In the genomic region with DNA sequence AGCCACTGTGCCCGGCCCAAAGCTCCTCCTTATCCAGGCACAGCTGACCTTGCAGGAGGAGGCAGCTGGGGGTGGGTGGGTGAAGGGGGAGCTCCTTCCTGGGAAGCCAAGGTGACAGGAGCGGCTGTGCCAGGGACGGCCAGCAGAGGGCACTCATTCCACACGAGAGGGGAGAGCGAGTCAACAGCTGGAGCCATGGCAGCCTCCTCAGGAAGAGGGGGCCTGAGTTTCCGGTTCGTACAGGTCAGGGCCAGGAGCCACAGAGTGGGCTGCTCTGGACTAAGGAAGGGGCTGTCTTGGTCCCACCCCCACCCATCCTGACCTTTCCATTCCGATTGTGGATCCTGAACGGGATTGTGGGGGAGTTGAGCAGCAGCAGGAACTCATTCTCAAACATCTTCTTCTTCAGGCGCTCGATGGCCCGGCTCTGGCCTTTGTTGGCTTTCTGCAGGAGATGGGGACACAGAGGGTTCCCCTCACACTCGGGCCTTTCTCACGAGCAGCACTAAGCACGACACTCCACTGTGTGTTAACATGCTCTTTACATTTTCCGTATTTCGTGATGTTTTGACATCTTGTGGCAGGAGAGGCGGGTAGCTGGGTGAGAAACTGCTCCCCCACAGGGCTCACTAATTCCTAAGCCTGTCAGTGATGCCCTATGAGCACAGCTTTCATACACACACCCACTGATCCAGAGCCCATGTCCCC, we compare ENCODE assay signal across 9 cellular contexts.
DNase-seq lines count a peak whose midpoint lies in the region; ATAC-seq, FAIRE-seq and TF ChIP-seq lines count a peak whose summit lies in the region.
"Had no signal": no experiment of that assay in that cellular context is flagged by ENCODE, and none has a peak within 500 bp of the region (broad histone marks: within the 10 kb centered on the region; RNA-seq: fewer than 3 reads in every experiment).

No MANE protein-coding gene starts in this region.

- no peak overlapping the region for H3K27ac Mint-ChIP-seq in activated naive CD4-positive, alpha-beta T cell treated with anti-CD3 and anti-CD28 coated beads for 36 hours
- peak overlapping the region in 1 of 6 donors; percentile 26 for H3K27ac Mint-ChIP-seq in immature natural killer cell

- no peaks in the 10 kb centered on the region for H3K4me1 Mint-ChIP-seq in activated naive CD4-positive, alpha-beta T cell treated with anti-CD3 and anti-CD28 coated beads for 36 hours (ENCODE audit: low read depth)
- H3K4me1 Mint-ChIP-seq in immature natural killer cell: peaks cover 0 to 1% of the 10 kb centered on the region in 2 donors

- FAIRE-seq in HTR-8/SVneo (lab: Jason Lieb, UNC): no peak
- FAIRE-seq: G401.6 had no signal

- H3K9me3 ChIP-seq in Peyer's patch: no peaks in the 10 kb centered on the region

- H3K36me3 Mint-ChIP-seq in activated naive CD4-positive, alpha-beta T cell treated with anti-CD3 and anti-CD28 coated beads for 36 hours (ENCODE audit: low read depth): peaks cover 27% of the 10 kb centered on the region
- H3K36me3 Mint-ChIP-seq in immature natural killer cell: peaks cover 22 to 32% (median 27%) of the 10 kb centered on the region in 3 donors

- no peaks in the 10 kb centered on the region for H3K4me1 ChIP-seq in Peyer's patch

- no peaks in the 10 kb centered on the region for H3K27me3 ChIP-seq in Peyer's patch

- no peak overlapping the region for H3K4me3 Mint-ChIP-seq in activated naive CD4-positive, alpha-beta T cell treated with anti-CD3 and anti-CD28 coated beads for 36 hours
- no peak overlapping the region for H3K4me3 Mint-ChIP-seq in immature natural killer cell

- intact Hi-C loops in activated naive CD4-positive, alpha-beta T cell treated with anti-CD3 and anti-CD28 coated beads for 36 hours (cut with micrococcal nuclease): loop anchor here (1.0 to 5.0 kb wide), 2 partner anchors 129 to 266 kb away; no protein-coding TSS in a partner anchor

- H3K27ac ChIP-seq in Peyer's patch: no peak overlapping the region

- CTCF ChIA-PET in activated naive CD4-positive, alpha-beta T cell treated with anti-CD3 and anti-CD28 coated beads for 36 hours (lab: Charles Lee): interaction anchor here (0.8 to 1.9 kb wide), 8 partner anchors 15 to 274 kb away, joined by 3 to 14 read pairs (median 4); no protein-coding TSS in a partner anchor

- no peak overlapping the region for H3K4me3 ChIP-seq in Peyer's patch

- no peaks in the 10 kb centered on the region for H3K27me3 Mint-ChIP-seq in activated naive CD4-positive, alpha-beta T cell treated with anti-CD3 and anti-CD28 coated beads for 36 hours (ENCODE audit: low read depth)
- H3K27me3 Mint-ChIP-seq in immature natural killer cell (ENCODE audit: low read depth in 3 of 3): peaks cover 0 to 5% (median 4%) of the 10 kb centered on the region in 3 donors

- peaks cover 0 to 81% (median 0%) of the 10 kb centered on the region in 3 donors for H3K36me3 ChIP-seq in Peyer's patch

- DNase-seq in NCI-H2227 (lab: John Stamatoyannopoulos, UW; ENCODE audit: unreplicated experiment): peak; percentile 30
- DNase-seq in NCI-H2227 treated with DMSO at 0.1 percent for 48 hours (lab: John Stamatoyannopoulos, UW): no peak
- peak; percentile 28 to 80 (median 79) for DNase-seq in Peyer's patch
- DNase-seq in activated naive CD4-positive, alpha-beta T cell treated with anti-CD3 and anti-CD28 coated beads for 36 hours: peak; percentile 83
- DNase-seq in immature natural killer cell: peak; percentile 21 to 40 (median 32)
- DNase-seq in stimulated activated CD8-positive, alpha-beta memory T cell treated with anti-CD3 and anti-CD28 coated beads, Interleukin-2, amount 100 ng/mL, for 48 hours (ENCODE audit: low read depth in 2 of 2): peak; percentile 27 to 51
- DNase-seq in HTR-8/SVneo (ENCODE audit: insufficient read length, low spot score): no peak

- H3K9me3 Mint-ChIP-seq in activated naive CD4-positive, alpha-beta T cell treated with anti-CD3 and anti-CD28 coated beads for 36 hours: no peaks in the 10 kb centered on the region
- H3K9me3 Mint-ChIP-seq in immature natural killer cell: no peaks in the 10 kb centered on the region

- no peak for TF ChIP-seq POLR2A in Peyer's patch (IDR thresholded peaks at IDR 0.05)

- TF ChIP-seq CTCF in Peyer's patch (IDR thresholded peaks at IDR 0.05): peak in 4 of 6 experiments; percentile 45 to 57 (median 52)

- ATAC-seq in GM21447 (IDR thresholded peaks at IDR 0.05; ENCODE audit: unreplicated experiment): no peak

Comparison
In these comparisons a context has a peak if more than half of its experiments do, and no peak if none do; other contexts are left out.
1. DNase-seq: peak in NCI-H2227 (single experiment), Peyer's patch (3 of 3), activated naive CD4-positive, alpha-beta T cell treated with anti-CD3 and anti-CD28 coated beads for 36 hours (single experiment), immature natural killer cell (3 of 3) and stimulated activated CD8-positive, alpha-beta memory T cell treated with anti-CD3 and anti-CD28 coated beads, Interleukin-2, amount 100 ng/mL, for 48 hours (2 of 2); none in NCI-H2227 treated with DMSO at 0.1 percent for 48 hours (single experiment) and HTR-8/SVneo (single experiment).